Comparison of ENCODE assay signal across 1 cellular context in genomic region chr2:127065299-127065931, GRCh38.
TF ChIP-seq lines count a peak whose summit lies in the region.

No MANE protein-coding gene starts in this region.

TF ChIP-seq in K562, 482 proteins besides CTCF, POLR2A, EP300 and RAD21 (continued from another document):
- TF ChIP-seq, protein P1, sequence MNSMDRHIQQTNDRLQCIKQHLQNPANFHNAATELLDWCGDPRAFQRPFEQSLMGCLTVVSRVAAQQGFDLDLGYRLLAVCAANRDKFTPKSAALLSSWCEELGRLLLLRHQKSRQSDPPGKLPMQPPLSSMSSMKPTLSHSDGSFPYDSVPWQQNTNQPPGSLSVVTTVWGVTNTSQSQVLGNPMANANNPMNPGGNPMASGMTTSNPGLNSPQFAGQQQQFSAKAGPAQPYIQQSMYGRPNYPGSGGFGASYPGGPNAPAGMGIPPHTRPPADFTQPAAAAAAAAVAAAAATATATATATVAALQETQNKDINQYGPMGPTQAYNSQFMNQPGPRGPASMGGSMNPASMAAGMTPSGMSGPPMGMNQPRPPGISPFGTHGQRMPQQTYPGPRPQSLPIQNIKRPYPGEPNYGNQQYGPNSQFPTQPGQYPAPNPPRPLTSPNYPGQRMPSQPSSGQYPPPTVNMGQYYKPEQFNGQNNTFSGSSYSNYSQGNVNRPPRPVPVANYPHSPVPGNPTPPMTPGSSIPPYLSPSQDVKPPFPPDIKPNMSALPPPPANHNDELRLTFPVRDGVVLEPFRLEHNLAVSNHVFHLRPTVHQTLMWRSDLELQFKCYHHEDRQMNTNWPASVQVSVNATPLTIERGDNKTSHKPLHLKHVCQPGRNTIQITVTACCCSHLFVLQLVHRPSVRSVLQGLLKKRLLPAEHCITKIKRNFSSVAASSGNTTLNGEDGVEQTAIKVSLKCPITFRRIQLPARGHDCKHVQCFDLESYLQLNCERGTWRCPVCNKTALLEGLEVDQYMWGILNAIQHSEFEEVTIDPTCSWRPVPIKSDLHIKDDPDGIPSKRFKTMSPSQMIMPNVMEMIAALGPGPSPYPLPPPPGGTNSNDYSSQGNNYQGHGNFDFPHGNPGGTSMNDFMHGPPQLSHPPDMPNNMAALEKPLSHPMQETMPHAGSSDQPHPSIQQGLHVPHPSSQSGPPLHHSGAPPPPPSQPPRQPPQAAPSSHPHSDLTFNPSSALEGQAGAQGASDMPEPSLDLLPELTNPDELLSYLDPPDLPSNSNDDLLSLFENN (IDR thresholded peaks at IDR 0.05; ENCODE audit: low read depth in 2 of 2, low read length in 2 of 2) = no peak
